Comparison of ENCODE assay signal across 10 cellular contexts in the genomic region with DNA sequence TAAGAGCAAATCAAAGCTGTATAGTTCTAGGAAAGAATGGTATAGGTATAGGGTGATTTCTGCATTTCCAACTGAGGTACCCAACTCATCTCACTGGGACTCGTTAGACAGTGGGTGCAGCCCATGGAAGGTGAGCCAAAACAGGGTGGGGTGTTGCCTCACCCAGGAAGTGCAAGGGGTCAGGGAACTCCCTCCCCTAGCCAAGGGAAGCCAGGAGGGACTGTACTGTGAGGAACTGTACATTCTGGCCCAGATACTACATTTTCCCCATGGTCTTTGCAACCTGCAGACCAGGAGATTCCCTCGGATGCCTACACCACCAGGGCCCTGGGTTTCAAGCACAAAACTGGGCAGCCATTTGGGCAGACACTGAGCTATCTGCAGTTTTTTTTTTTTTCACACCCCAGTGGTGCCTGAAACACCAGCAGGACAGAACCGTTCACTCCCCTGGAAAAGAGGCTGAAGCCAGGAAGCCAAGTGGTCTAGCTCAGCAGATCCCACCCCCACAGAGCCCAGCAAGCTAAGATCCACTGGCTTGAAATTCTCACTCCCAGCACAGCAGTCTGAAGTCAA. TPM values are rescaled to one million over a fixed set of nuclear protein-coding genes. Genes with fewer than 3 reads are reported as not detected.
DNase-seq lines count a peak whose midpoint lies in the region; ATAC-seq, FAIRE-seq and TF ChIP-seq lines count a peak whose summit lies in the region.
"Not testable (repeated sequence)": the region's sequence is repeated elsewhere in the genome, so short reads cannot be mapped to it uniquely, and the experiment has no call there.
"Had no signal": no experiment of that assay in that cellular context is flagged by ENCODE, and none has a peak within 500 bp of the region (broad histone marks: within the 10 kb centered on the region; RNA-seq: fewer than 3 reads in every experiment).

No MANE protein-coding gene starts in this region.

- H4K91ac ChIP-seq in H9 (ENCODE audit: insufficient read length, low read depth, low read length), result not testable (repeated sequence)

- not testable (repeated sequence) for TF ChIP-seq POLR2A in HepG2 (IDR thresholded peaks at IDR 0.05; ENCODE audit: insufficient read depth in 1 of 2, low read depth in 2 of 2, low read length in 2 of 2)

- not testable (repeated sequence) for DNase-seq in H9; activated CD4-positive, alpha-beta T cell treated with anti-CD3 and anti-CD28 coated beads, Interleukin-2, amount 10 ng/mL, durations not matched to agents 24 days and 14 days; HepG2 (ENCODE audit: low spot score); progenitor cell of endocrine pancreas (ENCODE audit: low spot score, unreplicated experiment)
- DNase-seq in RPMI8226, result peak; percentile 14
- DNase-seq in colonic mucosa, result peak; percentile 19

- H4K5ac ChIP-seq in H9 (ENCODE audit: insufficient read length, low read depth, low read length), result not testable (repeated sequence)

- H3K23me2 ChIP-seq in H9 (ENCODE audit: insufficient read length, low read depth, low read length, poor library complexity, severe bottlenecking), result not testable (repeated sequence)

- not testable (repeated sequence) for H3K79me1 ChIP-seq in H9 (ENCODE audit: insufficient read depth, low read depth, low read length, poor library complexity, severe bottlenecking)

- not testable (repeated sequence) for H3K23ac ChIP-seq in H9 (ENCODE audit: insufficient read length, low read depth, low read length)

- H3K27me3 ChIP-seq in H9 (ENCODE audit: insufficient read depth, low read length); colonic mucosa; HepG2 (ENCODE audit: control insufficient read depth in 1 of 2, insufficient read depth in 2 of 2, low read length in 2 of 2): not testable (repeated sequence)

- H2AFZ ChIP-seq in H9 (ENCODE audit: low read length), result not testable (repeated sequence)
- peak overlapping the region; percentile 59 for H2AFZ ChIP-seq in HepG2 (ENCODE audit: low read length)

- H2AK5ac ChIP-seq in H9 (ENCODE audit: insufficient read length, low read length), result not testable (repeated sequence)

- TF ChIP-seq RAD21 in HepG2 (CRISPR knock-in tag; IDR thresholded peaks at IDR 0.05), result not testable (repeated sequence)

- peaks cover 39 to 46% of the 10 kb centered on the region in 2 experiments for H3K9me3 Mint-ChIP-seq in H9
- H3K9me3 Mint-ChIP-seq in activated CD4-positive, alpha-beta T cell treated with anti-CD3 and anti-CD28 coated beads, Interleukin-2, amount 10 ng/mL, durations not matched to agents 24 days and 14 days, result peaks cover 33% of the 10 kb centered on the region
- peaks cover 17% of the 10 kb centered on the region for H3K9me3 Mint-ChIP-seq in activated T-helper 17 cell treated with anti-CD3 and anti-CD28 coated beads, Interleukin-2, amount 50 U/mL, for 72 hours
- peaks cover 36% of the 10 kb centered on the region for H3K9me3 Mint-ChIP-seq in progenitor cell of endocrine pancreas (ENCODE audit: low read depth)

- H3K56ac ChIP-seq in H9 (ENCODE audit: insufficient read length, low read depth, low read length), result not testable (repeated sequence)

- not testable (repeated sequence) for H4K8ac ChIP-seq in H9 (replicated peaks; ENCODE audit: insufficient read length, low read depth, low read length)

- H3K4ac ChIP-seq in H9 (ENCODE audit: low read depth, low read length), result not testable (repeated sequence)

- peak overlapping the region; percentile 92 to 99 (median 96) for H3K27ac Mint-ChIP-seq in H9
- not testable (repeated sequence) for H3K27ac Mint-ChIP-seq in activated CD4-positive, alpha-beta T cell treated with anti-CD3 and anti-CD28 coated beads, Interleukin-2, amount 10 ng/mL, durations not matched to agents 24 days and 14 days
- peak overlapping the region; percentile 40 for H3K27ac Mint-ChIP-seq in activated T-helper 17 cell treated with anti-CD3 and anti-CD28 coated beads, Interleukin-2, amount 50 U/mL, for 72 hours
- peak overlapping the region; percentile 85 for H3K27ac Mint-ChIP-seq in progenitor cell of endocrine pancreas

- not testable (repeated sequence) for ATAC-seq in activated T-helper 17 cell treated with anti-CD3 and anti-CD28 coated beads, Interleukin-2, amount 50 U/mL, for 72 hours (replicated peaks)
- peak; percentile 78 for ATAC-seq in HepG2

- not testable (repeated sequence) for H2BK15ac ChIP-seq in H9 (ENCODE audit: low read depth, low read length)

- WGBS in H9 (ENCODE audit: extremely low coverage, insufficient read length, low lambda C conversion rate), result no CpG with 5 or more reads among the region's 3 CpGs
- WGBS in HepG2 (ENCODE audit: low lambda C conversion rate), result 9% methylated on average over 3 of the region's 3 CpGs

- not testable (repeated sequence) for H3K4me1 ChIP-seq in H9 (ENCODE audit: insufficient read depth, low read length); colonic mucosa
- H3K4me1 ChIP-seq in HepG2 (ENCODE audit: insufficient read depth, low read length), result peaks cover 16% of the 10 kb centered on the region

- H3K36me3 ChIP-seq in colonic mucosa; HepG2 (replicated peaks in 1 of 2; ENCODE audit: control insufficient read depth in 1 of 2, insufficient read depth in 2 of 2, low read length in 2 of 2): not testable (repeated sequence)

- POLR2A ChIA-PET in HepG2 (lab: Yijun Ruan, JAX), result interaction anchor here (0.8 to 1.7 kb wide), 3 partner anchors 9 to 22 kb away, joined by 3 to 12 read pairs (median 3); a partner anchor contains a TSS

- not testable (repeated sequence) for H3K4me3 ChIP-seq in colonic mucosa
- H3K4me3 ChIP-seq in HepG2 (replicated peaks in 1 of 3; ENCODE audit: insufficient read depth in 1 of 3, low read depth in 2 of 3, low read length in 3 of 3), result peak overlapping the region; percentile 19 to 60 (median 31); a peak in 5 of 6 replicates

- peaks cover 27 to 45% (median 37%) of the 10 kb centered on the region in 3 experiments for H3K36me3 Mint-ChIP-seq in H9 (ENCODE audit: insufficient read depth in 1 of 3, low read depth in 3 of 3)
- H3K36me3 Mint-ChIP-seq in activated CD4-positive, alpha-beta T cell treated with anti-CD3 and anti-CD28 coated beads, Interleukin-2, amount 10 ng/mL, durations not matched to agents 24 days and 14 days (ENCODE audit: low read depth), result peaks cover 10% of the 10 kb centered on the region
- not testable (repeated sequence) for H3K36me3 Mint-ChIP-seq in activated T-helper 17 cell treated with anti-CD3 and anti-CD28 coated beads, Interleukin-2, amount 50 U/mL, for 72 hours (ENCODE audit: low read depth)
- peaks cover 20% of the 10 kb centered on the region for H3K36me3 Mint-ChIP-seq in progenitor cell of endocrine pancreas (ENCODE audit: insufficient read depth)

- H3K79me2 ChIP-seq in H9 (ENCODE audit: insufficient read depth, low read length); HepG2 (ENCODE audit: insufficient read depth, low read length): not testable (repeated sequence)

- peak overlapping the region; percentile 84; the same call in 1 of the 2 replicates for H3K14ac ChIP-seq in H9 (ENCODE audit: insufficient read depth, low read length)

- TF ChIP-seq CTCF in H9 (conservative IDR thresholded peaks at IDR 0.05); colonic mucosa (IDR thresholded peaks at IDR 0.05); HepG2 (CRISPR knock-in tag; IDR thresholded peaks at IDR 0.05); progenitor cell of endocrine pancreas (IDR thresholded peaks at IDR 0.05; ENCODE audit: unreplicated experiment): not testable (repeated sequence)

- intact Hi-C loops in activated CD4-positive, alpha-beta T cell treated with anti-CD3 and anti-CD28 coated beads, Interleukin-2, amount 10 ng/mL, durations not matched to agents 24 days and 14 days (cut with micrococcal nuclease); colonic mucosa (cut with DNase I); HepG2 (cut with micrococcal nuclease; ENCODE audit: unreplicated experiment): not testable (repeated sequence)

- peak overlapping the region; percentile 79 for H3K18ac ChIP-seq in H9 (ENCODE audit: insufficient read length, low read depth, low read length)

- not testable (repeated sequence) for H2BK5ac ChIP-seq in H9 (ENCODE audit: insufficient read length, low read length)

- H3T11ph ChIP-seq in H9 (ENCODE audit: low read length), result not testable (repeated sequence)

- H3K4me3 Mint-ChIP-seq in H9 (peak overlapping the region; percentile 39 to 54; a peak in 4 of 5 replicates), progenitor cell of endocrine pancreas (ENCODE audit: low read depth) (peak overlapping the region; percentile 42)
- peak overlapping the region; percentile 59 for H3K4me3 Mint-ChIP-seq in activated CD4-positive, alpha-beta T cell treated with anti-CD3 and anti-CD28 coated beads, Interleukin-2, amount 10 ng/mL, durations not matched to agents 24 days and 14 days
- H3K4me3 Mint-ChIP-seq in activated T-helper 17 cell treated with anti-CD3 and anti-CD28 coated beads, Interleukin-2, amount 50 U/mL, for 72 hours, result peak overlapping the region; percentile 29

- not testable (repeated sequence) for H4K20me1 ChIP-seq in H9 (ENCODE audit: control insufficient read depth, insufficient read depth, insufficient read length); HepG2 (ENCODE audit: insufficient read depth, low read length)

- in situ Hi-C loops in HepG2 (cut with HindIII; ENCODE audit: extremely low pct_ligation_motif_present, low pct_unique_long_range_greater_than_20kb), result loop anchor here (25.0 kb wide), 1 partner anchor 1794 kb away; no protein-coding TSS in a partner anchor

- not testable (repeated sequence) for H2BK20ac ChIP-seq in H9 (ENCODE audit: low read depth, low read length, poor library complexity, severe bottlenecking)

- H3K4me1 Mint-ChIP-seq in H9 (peaks cover 36 to 45% of the 10 kb centered on the region in 2 experiments), progenitor cell of endocrine pancreas (ENCODE audit: low read depth) (peaks cover 16% of the 10 kb centered on the region)
- peaks cover 12% of the 10 kb centered on the region for H3K4me1 Mint-ChIP-seq in activated CD4-positive, alpha-beta T cell treated with anti-CD3 and anti-CD28 coated beads, Interleukin-2, amount 10 ng/mL, durations not matched to agents 24 days and 14 days
- not testable (repeated sequence) for H3K4me1 Mint-ChIP-seq in activated T-helper 17 cell treated with anti-CD3 and anti-CD28 coated beads, Interleukin-2, amount 50 U/mL, for 72 hours

- not testable (repeated sequence) for FAIRE-seq in HepG2 (lab: Jason Lieb, UNC)

- H3K27me3 Mint-ChIP-seq in H9 (ENCODE audit: low read depth); progenitor cell of endocrine pancreas: not testable (repeated sequence)
- peaks cover 14% of the 10 kb centered on the region for H3K27me3 Mint-ChIP-seq in activated CD4-positive, alpha-beta T cell treated with anti-CD3 and anti-CD28 coated beads, Interleukin-2, amount 10 ng/mL, durations not matched to agents 24 days and 14 days
- H3K27me3 Mint-ChIP-seq in activated T-helper 17 cell treated with anti-CD3 and anti-CD28 coated beads, Interleukin-2, amount 50 U/mL, for 72 hours, result peaks cover 18% of the 10 kb centered on the region

- not testable (repeated sequence) for BruUV-seq in HepG2 (replicated peaks; lab: Mats Ljungman, UMichigan)

- H3K9me3 ChIP-seq in H9 (ENCODE audit: control insufficient read depth, low read depth, low read length); colonic mucosa: not testable (repeated sequence)
- 0 out of 2 replicates have a peak, but pooled peaks cover 13% of the 10 kb centered on the region for H3K9me3 ChIP-seq in HepG2 (ENCODE audit: low read length)

- H3K9ac ChIP-seq in H9 (ENCODE audit: extremely low read depth, insufficient read length, low read length); colonic mucosa (ENCODE audit: low read depth in 2 of 2, low read length in 2 of 2); HepG2 (ENCODE audit: insufficient read depth, low read depth, low read length): not testable (repeated sequence)

- peak overlapping the region; percentile 50 for H2BK12ac ChIP-seq in H9 (ENCODE audit: insufficient read length, low read depth, low read length)

- not testable (repeated sequence) for H3K27ac ChIP-seq in H9 (ENCODE audit: insufficient read length, low read depth, low read length); colonic mucosa; HepG2 (ENCODE audit: extremely low read length, insufficient read depth, low read length)

- not testable (repeated sequence) for TF ChIP-seq EP300 in HepG2 (IDR thresholded peaks at IDR 0.05; ENCODE audit: low read depth in 2 of 2, low read length in 2 of 2); HepG2 (CRISPR knock-in tag; IDR thresholded peaks at IDR 0.05; ENCODE audit: borderline replicate concordance)

- H3K4me2 ChIP-seq in H9 (ENCODE audit: insufficient read depth, insufficient read length, low read length), result not testable (repeated sequence)
- peak overlapping the region; percentile 86 for H3K4me2 ChIP-seq in HepG2 (ENCODE audit: low read depth, low read length)

- H2BK120ac ChIP-seq in H9 (ENCODE audit: low read depth, low read length, poor library complexity, severe bottlenecking), result not testable (repeated sequence)

- CTCF ChIA-PET in HepG2 (lab: Yijun Ruan, JAX; ENCODE audit: low intra/inter-chr PET ratio, low total read pairs), result not testable (repeated sequence)

RNA-seq across cellular contexts. Expression of a gene that starts 9.9 kb away (rescaled TPM):
- total RNA-seq in H9 (2021) (7.7 and 8.2 TPM in 2 replicates), colonic mucosa (1 to 10 TPM; 5.9 to 7.7 TPM), HepG2 (2016; rRNA removed; fragmentation: Illumina TruSeq; extraction: Trizol) (9.8 and 10.3 TPM in 2 replicates), progenitor cell of endocrine pancreas (32.7 and 32.8 TPM in 2 replicates)
- total RNA-seq in activated CD4-positive, alpha-beta T cell treated with anti-CD3 and anti-CD28 coated beads, Interleukin-2, amount 10 ng/mL, durations not matched to agents 24 days and 14 days, result 4.6 and 5.0 TPM in 2 replicates
- total RNA-seq in activated T-helper 17 cell treated with anti-CD3 and anti-CD28 coated beads, Interleukin-2, amount 50 U/mL, for 72 hours, result 10 to 100 TPM in 1 of 2 donors, 1 to 10 TPM in 1; 4.3 to 10.3 TPM
- 35.1 and 38.9 TPM in 2 replicates for total RNA-seq in HepG2 (2016; cell fraction: cytosol; rRNA removed; fragmentation: Illumina TruSeq; extraction: Trizol; ENCODE audit: low read depth)
- total RNA-seq in HepG2 (2016; cell fraction: insoluble cytoplasmic fraction; rRNA removed; fragmentation: Illumina TruSeq; extraction: Trizol), result 8.9 and 10.1 TPM in 2 replicates
- 23.3 and 30.6 TPM in 2 replicates for total RNA-seq in HepG2 (2016; cell fraction: membrane; rRNA removed; fragmentation: Illumina TruSeq; extraction: Trizol)
- 16.6 and 16.9 TPM in 2 replicates for total RNA-seq in HepG2 (2016; cell fraction: nucleus; rRNA removed; fragmentation: Illumina TruSeq; extraction: Trizol)
- 4.8 and 5.4 TPM in 2 replicates for polyA plus RNA-seq in HepG2 (2011; rRNA removed)
- polyA plus RNA-seq in HepG2 (2011; cell fraction: cytosol; rRNA removed), result 2.0 and 2.5 TPM in 2 replicates
- polyA plus RNA-seq in HepG2 (2011; cell fraction: nucleus; rRNA removed), result 5.7 and 6.3 TPM in 2 replicates
- 4.7 and 4.9 TPM in 2 replicates for polyA plus RNA-seq in HepG2 (2012)
- 0.44 and 0.53 TPM in 2 replicates for polyA plus RNA-seq in HepG2 (2016; cell fraction: cytosol; fragmentation: Illumina TruSeq; extraction: Trizol; ENCODE audit: low read depth)
- 4.5 and 5.3 TPM in 2 replicates for polyA plus RNA-seq in HepG2 (2016; cell fraction: insoluble cytoplasmic fraction; fragmentation: Illumina TruSeq; extraction: Trizol; ENCODE audit: low read depth)
- 1.1 and 1.2 TPM in 2 replicates for polyA plus RNA-seq in HepG2 (2016; cell fraction: membrane; fragmentation: Illumina TruSeq; extraction: Trizol; ENCODE audit: low read depth)
- polyA plus RNA-seq in HepG2 (2016; cell fraction: nucleus; fragmentation: Illumina TruSeq; extraction: Trizol; ENCODE audit: insufficient read depth, low read depth), result 8.8 and 11.2 TPM in 2 replicates
- polyA minus RNA-seq in HepG2 (2011; rRNA and poly(A)+ RNA removed; ENCODE audit: low replicate concordance), result 3.5 and 5.5 TPM in 2 replicates
- polyA minus RNA-seq in HepG2 (2011; cell fraction: cytosol; rRNA and poly(A)+ RNA removed), result 7.0 and 8.4 TPM in 2 replicates
- polyA minus RNA-seq in HepG2 (2011; cell fraction: nucleus; rRNA and poly(A)+ RNA removed), result 34.2 and 38.8 TPM in 2 replicates

RNA-seq across cellular contexts. Expression of a gene that starts 44.1 kb away (rescaled TPM):
- total RNA-seq in H9 (2021) (0.24 and 0.26 TPM in 2 replicates), colonic mucosa (under 1 TPM in 1 of 2 donors, not detected in 1; 0.12 TPM), HepG2 (2016; rRNA removed; fragmentation: Illumina TruSeq; extraction: Trizol) (not detected in 2 replicates), progenitor cell of endocrine pancreas (0.38 and 0.55 TPM in 2 replicates)
- not detected in 2 replicates for total RNA-seq in activated CD4-positive, alpha-beta T cell treated with anti-CD3 and anti-CD28 coated beads, Interleukin-2, amount 10 ng/mL, durations not matched to agents 24 days and 14 days
- total RNA-seq in activated T-helper 17 cell treated with anti-CD3 and anti-CD28 coated beads, Interleukin-2, amount 50 U/mL, for 72 hours, result not detected
- not detected in 2 replicates for total RNA-seq in HepG2 (2016; cell fraction: cytosol; rRNA removed; fragmentation: Illumina TruSeq; extraction: Trizol; ENCODE audit: low read depth)
- not detected in 2 replicates for total RNA-seq in HepG2 (2016; cell fraction: insoluble cytoplasmic fraction; rRNA removed; fragmentation: Illumina TruSeq; extraction: Trizol)
- not detected in 2 replicates for total RNA-seq in HepG2 (2016; cell fraction: membrane; rRNA removed; fragmentation: Illumina TruSeq; extraction: Trizol)
- total RNA-seq in HepG2 (2016; cell fraction: nucleus; rRNA removed; fragmentation: Illumina TruSeq; extraction: Trizol), result 0.22 TPM in 1 of 2 replicates, not detected in the other
- polyA plus RNA-seq in HepG2 (2011; rRNA removed), result not detected in 2 replicates
- not detected in 2 replicates for polyA plus RNA-seq in HepG2 (2011; cell fraction: cytosol; rRNA removed)
- polyA plus RNA-seq in HepG2 (2011; cell fraction: nucleus; rRNA removed), result not detected in 2 replicates
- polyA plus RNA-seq in HepG2 (2012), result not detected in 2 replicates
- polyA plus RNA-seq in HepG2 (2016; cell fraction: cytosol; fragmentation: Illumina TruSeq; extraction: Trizol; ENCODE audit: low read depth), result not detected in 2 replicates
- not detected in 2 replicates for polyA plus RNA-seq in HepG2 (2016; cell fraction: insoluble cytoplasmic fraction; fragmentation: Illumina TruSeq; extraction: Trizol; ENCODE audit: low read depth)
- not detected in 2 replicates for polyA plus RNA-seq in HepG2 (2016; cell fraction: membrane; fragmentation: Illumina TruSeq; extraction: Trizol; ENCODE audit: low read depth)
- polyA plus RNA-seq in HepG2 (2016; cell fraction: nucleus; fragmentation: Illumina TruSeq; extraction: Trizol; ENCODE audit: insufficient read depth, low read depth), result not detected in 2 replicates
- not detected in 2 replicates for polyA minus RNA-seq in HepG2 (2011; rRNA and poly(A)+ RNA removed; ENCODE audit: low replicate concordance)
- polyA minus RNA-seq in HepG2 (2011; cell fraction: cytosol; rRNA and poly(A)+ RNA removed), result not detected in 2 replicates
- polyA minus RNA-seq in HepG2 (2011; cell fraction: nucleus; rRNA and poly(A)+ RNA removed), result not detected in 2 replicates
- total RNA-seq: Daoy, H7, MCF 10A had no signal
